In the genomic region with DNA sequence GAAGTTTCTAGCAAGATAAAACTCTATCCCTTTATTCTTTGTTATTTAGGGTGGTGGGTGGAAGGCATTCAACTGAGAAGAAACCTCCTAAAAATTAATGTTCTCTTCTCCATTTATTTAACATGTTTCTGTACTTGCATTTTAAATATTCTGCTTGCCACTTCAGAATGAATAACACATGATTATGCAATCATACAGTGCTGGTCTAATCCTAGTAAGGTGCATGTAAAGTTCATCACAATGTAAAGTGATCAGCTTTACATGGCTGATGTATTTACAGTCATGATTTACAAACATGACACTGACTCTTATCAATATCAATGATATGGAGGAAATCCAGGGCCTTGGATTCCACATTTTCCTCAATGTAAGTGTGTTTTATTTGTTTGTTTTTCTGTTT, we compare ENCODE assay signal across 19 cellular contexts.
DNase-seq lines count a peak whose midpoint lies in the region; ATAC-seq and TF ChIP-seq lines count a peak whose summit lies in the region.
"Had no signal": no experiment of that assay in that cellular context is flagged by ENCODE, and none has a peak within 500 bp of the region (broad histone marks: within the 10 kb centered on the region; RNA-seq: fewer than 3 reads in every experiment).

No MANE protein-coding gene starts in this region.

- H3K36me3 ChIP-seq in PC-3 (ENCODE audit: low read depth, low read length), result no peaks in the 10 kb centered on the region
- no peaks in the 10 kb centered on the region for H3K36me3 ChIP-seq in prostate gland
- H3K36me3 ChIP-seq: MG63, SJCRH30 had no signal

- H3K4me3 ChIP-seq in PC-3 (ENCODE audit: low read length), result no peak overlapping the region
- H3K4me3 ChIP-seq in fibroblast of mammary gland (ENCODE audit: control insufficient read depth, low read depth, low read length), result no peak overlapping the region
- H3K4me3 ChIP-seq in prostate gland, result no peak overlapping the region
- H3K4me3 ChIP-seq: MG63, SJCRH30 had no signal

- BruUV-seq in PC-3 (replicated peaks; lab: Mats Ljungman, UMichigan), result no TSS peak

- ATAC-seq in PC-3 (no peak), GM18870 (IDR thresholded peaks at IDR 0.05; ENCODE audit: unreplicated experiment) (no peak)

- CTCF ChIA-PET in PC-3 (lab: Charles Lee), result no interaction called here

- no peak for TF ChIP-seq POLR2A in prostate gland (IDR thresholded peaks at IDR 0.05)

- H3F3A ChIP-seq in PC-3 (ENCODE audit: low read length, unreplicated experiment), result no peaks in the 10 kb centered on the region

- H3K4me2 ChIP-seq in PC-3 (ENCODE audit: low read length), result no peak overlapping the region

- H3K4me1 ChIP-seq in PC-3 (ENCODE audit: insufficient read depth, low read length) (peaks cover 28% of the 10 kb centered on the region), prostate gland (replicated peaks) (no peaks in the 10 kb centered on the region)

- DNase-seq in HCEC 1CT, result peak; percentile 31
- DNase-seq in PC-3, result peak; percentile 13
- peak; percentile 32 for DNase-seq in fibroblast of mammary gland (ENCODE audit: low read depth)
- peak; percentile 23 for DNase-seq in renal cortical epithelial cell (ENCODE audit: low read depth)
- DNase-seq in prostate gland (ENCODE audit: low spot score), result no peak
- DNase-seq in SIG-M5 treated with dmso at 0.1 percent for 504 hours (lab: John Stamatoyannopoulos, UW; ENCODE audit: unreplicated experiment), result no peak
- DNase-seq: CD4-positive, alpha-beta T cell; DMS79 treated with DMSO at 0.1 percent for 48 hours; GDM1; HFFc6; KG1; MG63; NCI-H1105; NCI-H187; NCI-H2171; NCI-H446 treated with DMSO at 0.1 percent for 48 hours; NCI-H82; SJCRH30 had no signal

- H3K9me3 ChIP-seq in PC-3 (ENCODE audit: low read length) (no peaks in the 10 kb centered on the region), prostate gland (no peaks in the 10 kb centered on the region)
- H3K9me3 ChIP-seq: MG63, SJCRH30 had no signal

- no peak overlapping the region for H3K9ac ChIP-seq in PC-3 (ENCODE audit: low read length)

- no peak overlapping the region for H2AFZ ChIP-seq in PC-3 (ENCODE audit: low read length)

- TF ChIP-seq CTCF in PC-3 (conservative IDR thresholded peaks at IDR 0.05; ENCODE audit: low read depth, low read length), result no peak
- no peak for TF ChIP-seq CTCF in fibroblast of mammary gland (conservative IDR thresholded peaks at IDR 0.05; ENCODE audit: control insufficient read depth, insufficient read depth, low read depth, low read length)
- TF ChIP-seq CTCF in prostate gland (IDR thresholded peaks at IDR 0.05), result no peak

- H3K27ac ChIP-seq in PC-3 (ENCODE audit: low read length) (no peak overlapping the region), prostate gland (no peak overlapping the region)
- H3K27ac ChIP-seq: SJCRH30 had no signal

- no peaks in the 10 kb centered on the region for H4K20me1 ChIP-seq in PC-3 (ENCODE audit: low read length)

- intact Hi-C loops in PC-3 (cut with micrococcal nuclease) (loop anchor here (10.0 kb wide), 2 partner anchors 179 to 379 kb away; no protein-coding TSS in a partner anchor), prostate gland (cut with DNase I) (loop anchor here (10.0 kb wide), 1 partner anchor 179 kb away; no protein-coding TSS in a partner anchor)

- H3K79me2 ChIP-seq in PC-3 (ENCODE audit: low read length), result no peaks in the 10 kb centered on the region

- POLR2A ChIA-PET in PC-3 (lab: Charles Lee; ENCODE audit: unreplicated experiment), result no interaction called here

- H3K27me3 ChIP-seq in PC-3 (ENCODE audit: low read length), result no peaks in the 10 kb centered on the region
- H3K27me3 ChIP-seq in prostate gland (replicated peaks; ENCODE audit: insufficient read depth), result no peaks in the 10 kb centered on the region
- H3K27me3 ChIP-seq: MG63, SJCRH30 had no signal

- no peaks in the 10 kb centered on the region for H3K9me2 ChIP-seq in PC-3 (replicated peaks; ENCODE audit: low read length)

Comparison
In these comparisons a context has a peak if more than half of its experiments do, and no peak if none do; other contexts are left out.
1. DNase-seq: peak in HCEC 1CT (single experiment), PC-3 (single experiment), fibroblast of mammary gland (single experiment) and renal cortical epithelial cell (single experiment); none in prostate gland (single experiment) and SIG-M5 treated with dmso at 0.1 percent for 504 hours (single experiment).